In the genomic region with DNA sequence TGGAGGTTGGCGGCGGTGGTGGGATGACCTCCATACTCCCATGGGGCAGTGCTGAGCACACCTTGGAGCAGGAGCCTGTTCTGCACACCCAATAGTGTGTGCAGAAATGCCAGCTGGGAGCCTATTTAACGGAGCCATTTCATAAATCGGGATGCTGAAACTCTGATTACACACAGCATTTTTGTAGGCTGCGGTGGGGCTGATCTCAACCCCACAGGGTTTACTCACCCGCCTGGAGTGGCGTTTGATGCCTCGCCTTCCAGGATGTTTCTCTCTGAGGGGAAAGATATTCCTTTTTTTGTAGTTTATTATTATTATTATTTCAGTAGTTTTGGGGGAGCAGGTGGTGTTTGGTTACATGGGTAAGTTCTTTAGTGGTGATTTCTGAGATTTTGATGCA, we compare ENCODE assay signal across 22 cellular contexts.
"Had no signal": no experiment of that assay in that cellular context is flagged by ENCODE, and none has a peak within 500 bp of the region (broad histone marks: within the 10 kb centered on the region; RNA-seq: fewer than 3 reads in every experiment).

No MANE protein-coding gene starts in this region.

- H3K36me3 ChIP-seq: neutrophil, right lobe of liver, spleen, tibial artery, upper lobe of left lung, uterus had no signal

- H3K27me3 ChIP-seq: dorsolateral prefrontal cortex, neutrophil, right lobe of liver, spleen, tibial artery, upper lobe of left lung, uterus had no signal

- H3K4me3 ChIP-seq: dorsolateral prefrontal cortex, mucosa of descending colon, psoas muscle, right lobe of liver, spleen, tibial artery, upper lobe of left lung, uterus had no signal

- DNase-seq: dorsolateral prefrontal cortex; effector CD8-positive, alpha-beta T cell; foreskin melanocyte; head of caudate nucleus; hypothalamus; islet precursor cell; mammary epithelial cell; mucosa of descending colon; naive thymus-derived CD8-positive, alpha-beta T cell; psoas muscle; retina; right lobe of liver; spleen; stimulated activated CD4-positive, alpha-beta T cell treated with anti-CD3 and anti-CD28 coated beads, Interleukin-15, amount 100 ng/mL, for 24 hours; stimulated activated CD4-positive, alpha-beta T cell treated with anti-CD3 and anti-CD28 coated beads, Interleukin-1b, Interleukin-23, amount 100 ng/mL, for 48 hours; stimulated activated CD4-positive, alpha-beta T cell treated with anti-CD3 and anti-CD28 coated beads, Interleukin-4, amount 100 ng/mL, for 24 hours; tibial artery; upper lobe of left lung; uterus had no signal

- H3K4me1 ChIP-seq: upper lobe of left lung, uterus had no signal

- H3K27ac ChIP-seq: dorsolateral prefrontal cortex, neutrophil, psoas muscle, right lobe of liver, spleen, tibial artery, upper lobe of left lung, uterus had no signal

- H3K9me3 ChIP-seq: mucosa of descending colon, neutrophil, psoas muscle, right lobe of liver, spleen, tibial artery, upper lobe of left lung, uterus had no signal

- ATAC-seq: left lobe of liver; mucosa of descending colon; naive thymus-derived CD8-positive, alpha-beta T cell; psoas muscle; right lobe of liver; stimulated activated memory B cell treated with anti-CD40 and anti-IgM and Interleukin-4, amounts not matched to agents 10 μg/mL and 1 μg/mL and 100 μg/mL, for 72 hours had no signal
